ENCODE assay signal across 8 cellular contexts in genomic region chr11:45921561-45922424, GRCh38. TPM values are rescaled to one million over a fixed set of nuclear protein-coding genes. Genes with fewer than 3 reads are reported as not detected.
DNase-seq lines count a peak whose midpoint lies in the region; ATAC-seq and TF ChIP-seq lines count a peak whose summit lies in the region.

No MANE protein-coding gene starts in this region.

- TF ChIP-seq CTCF in CD4-positive, alpha-beta T cell (IDR thresholded peaks at IDR 0.05): no peak
- TF ChIP-seq CTCF in kidney epithelial cell (IDR thresholded peaks at IDR 0.05; ENCODE audit: insufficient read depth, low read length, poor library complexity, severe bottlenecking) (no peak), transverse colon (IDR thresholded peaks at IDR 0.05) (no peak), HFFc6 (IDR thresholded peaks at IDR 0.05) (no peak)

- H3K36me3 Mint-ChIP-seq in CD4-positive, alpha-beta T cell (ENCODE audit: low read depth): peaks cover 9% of the 10 kb centered on the region
- peaks cover 7% of the 10 kb centered on the region for H3K36me3 Mint-ChIP-seq in activated T-helper 17 cell treated with anti-CD3 and anti-CD28 coated beads, Interleukin-2, amount 50 U/mL, for 72 hours (ENCODE audit: low read depth)
- no peaks in the 10 kb centered on the region for H3K36me3 Mint-ChIP-seq in HFFc6 (ENCODE audit: low read depth)

- 33 to 40% methylated on average over 6 to 40 of the region's 54 CpGs for WGBS in transverse colon (ENCODE audit: low coverage in 1 of 2), 2 donors

- CTCF ChIA-PET in CD4-positive, alpha-beta T cell (lab: Charles Lee): no interaction called here

- POLR2A ChIA-PET in CD4-positive, alpha-beta T cell (lab: Charles Lee): no interaction called here

- H3K4me1 ChIP-seq in transverse colon: peaks cover 11 to 27% (median 24%) of the 10 kb centered on the region in 4 donors

- peak overlapping the region; percentile 63 for H3K27ac Mint-ChIP-seq in CD4-positive, alpha-beta T cell
- no peak overlapping the region for H3K27ac Mint-ChIP-seq in activated T-helper 17 cell treated with anti-CD3 and anti-CD28 coated beads, Interleukin-2, amount 50 U/mL, for 72 hours
- H3K27ac Mint-ChIP-seq in HFFc6: no peak overlapping the region

- intact Hi-C loops in CD4-positive, alpha-beta T cell (cut with DNase I, micrococcal nuclease): no loop called here
- intact Hi-C loops in transverse colon (cut with DNase I; ENCODE audit: low total_unique reads): no loop called here

- peaks cover 4% of the 10 kb centered on the region for H3K27me3 ChIP-seq in CD4-positive, alpha-beta T cell (ENCODE audit: control insufficient read depth, insufficient read depth, low read length)
- H3K27me3 ChIP-seq in kidney epithelial cell (ENCODE audit: control insufficient read depth, insufficient read depth, low read length): peaks cover 39% of the 10 kb centered on the region
- H3K27me3 ChIP-seq in transverse colon: peaks cover 35% of the 10 kb centered on the region

- no peak overlapping the region for H3K27ac ChIP-seq in CD4-positive, alpha-beta T cell (ENCODE audit: low read depth, low read length)
- peak overlapping the region in 2 of 4 donors; percentile 21 to 29 for H3K27ac ChIP-seq in transverse colon

- peaks cover 50% of the 10 kb centered on the region for H3K4me1 Mint-ChIP-seq in CD4-positive, alpha-beta T cell (ENCODE audit: low read depth)
- peaks cover 3% of the 10 kb centered on the region for H3K4me1 Mint-ChIP-seq in activated T-helper 17 cell treated with anti-CD3 and anti-CD28 coated beads, Interleukin-2, amount 50 U/mL, for 72 hours
- H3K4me1 Mint-ChIP-seq in HFFc6 (ENCODE audit: low read depth): peaks cover 11% of the 10 kb centered on the region

- no peak for DNase-seq in CD4-positive, alpha-beta T cell
- peak; percentile 87 to 92 (median 90) for DNase-seq in NCI-H1417 (lab: John Stamatoyannopoulos, UW)
- DNase-seq in kidney epithelial cell (ENCODE audit: low read depth): no peak
- peak; percentile 53 for DNase-seq in transverse colon
- DNase-seq in HFFc6: no peak
- no peak for DNase-seq in DMS114 treated with DMSO at 0.1 percent for 48 hours (lab: John Stamatoyannopoulos, UW; ENCODE audit: unreplicated experiment)

- H3K4me3 Mint-ChIP-seq in CD4-positive, alpha-beta T cell: peak overlapping the region; percentile 99
- peak overlapping the region; percentile 56 for H3K4me3 Mint-ChIP-seq in activated T-helper 17 cell treated with anti-CD3 and anti-CD28 coated beads, Interleukin-2, amount 50 U/mL, for 72 hours
- H3K4me3 Mint-ChIP-seq in HFFc6: no peak overlapping the region

- H3K9me3 ChIP-seq in CD4-positive, alpha-beta T cell (ENCODE audit: control insufficient read depth, low read length): no peaks in the 10 kb centered on the region
- no peaks in the 10 kb centered on the region for H3K9me3 ChIP-seq in transverse colon

- H3K4me3 ChIP-seq in kidney epithelial cell (ENCODE audit: low read depth, low read length) (peak overlapping the region; percentile 14), transverse colon (peak overlapping the region; percentile 13 to 56 (median 38))

- ATAC-seq in CD4-positive, alpha-beta T cell (ENCODE audit: poor library complexity): no peak
- ATAC-seq in activated T-helper 17 cell treated with anti-CD3 and anti-CD28 coated beads, Interleukin-2, amount 50 U/mL, for 72 hours (replicated peaks): no peak
- ATAC-seq in HG02642 (IDR thresholded peaks at IDR 0.05; ENCODE audit: poor library complexity, unreplicated experiment): no peak

- TF ChIP-seq EP300 in transverse colon (IDR thresholded peaks at IDR 0.05; ENCODE audit: low read depth): no peak

- no peaks in the 10 kb centered on the region for H3K9me3 Mint-ChIP-seq in CD4-positive, alpha-beta T cell
- H3K9me3 Mint-ChIP-seq in activated T-helper 17 cell treated with anti-CD3 and anti-CD28 coated beads, Interleukin-2, amount 50 U/mL, for 72 hours: no peaks in the 10 kb centered on the region
- H3K9me3 Mint-ChIP-seq in HFFc6: no peaks in the 10 kb centered on the region

- H3K36me3 ChIP-seq in kidney epithelial cell (ENCODE audit: control insufficient read depth, insufficient read depth, low read length) (no peaks in the 10 kb centered on the region), transverse colon (no peaks in the 10 kb centered on the region)

- no peak for TF ChIP-seq POLR2A in transverse colon (IDR thresholded peaks at IDR 0.05)

- in situ Hi-C loops in transverse colon (cut with MboI; ENCODE audit: low pct_ligation_motif_present in 1 of 4, low pct_unique_long_range_greater_than_20kb in 1 of 4, low sequenced_read_pairs in 3 of 4): no loop called here

- peaks cover 14% of the 10 kb centered on the region for H3K27me3 Mint-ChIP-seq in CD4-positive, alpha-beta T cell
- no peaks in the 10 kb centered on the region for H3K27me3 Mint-ChIP-seq in activated T-helper 17 cell treated with anti-CD3 and anti-CD28 coated beads, Interleukin-2, amount 50 U/mL, for 72 hours
- peaks cover 34% of the 10 kb centered on the region for H3K27me3 Mint-ChIP-seq in HFFc6 (ENCODE audit: insufficient read depth)

RNA-seq across cellular contexts. Expression of gene LARGE2, which starts 0.7 kb away (rescaled TPM):
- 1 to 10 TPM; 2.7 to 3.5 TPM for total RNA-seq in CD4-positive, alpha-beta T cell
- 1 to 10 TPM in 1 of 2 donors, under 1 TPM in 1; 0.80 to 1.8 TPM for total RNA-seq in activated T-helper 17 cell treated with anti-CD3 and anti-CD28 coated beads, Interleukin-2, amount 50 U/mL, for 72 hours
- total RNA-seq in kidney epithelial cell: 10.9 and 11.2 TPM in 2 replicates
- 1 to 10 TPM in 1 of 4 donors, under 1 TPM in 2, not detected in 1; 0.55 to 1.3 (median 0.60) TPM for total RNA-seq in transverse colon
- total RNA-seq in HFFc6 (2021; fragmentation: NEBNext Ultra II Directional; extraction: Animal tissue kit (Norgen Biotek cat#: 25700)): not detected

RNA-seq across cellular contexts. Expression of gene PEX16, which starts 4.1 kb away (rescaled TPM):
- total RNA-seq in CD4-positive, alpha-beta T cell: 10 to 100 TPM; 56.3 to 62.0 TPM
- 10 to 100 TPM; 27.9 to 45.4 TPM for total RNA-seq in activated T-helper 17 cell treated with anti-CD3 and anti-CD28 coated beads, Interleukin-2, amount 50 U/mL, for 72 hours
- 37.4 and 52.0 TPM in 2 replicates for total RNA-seq in kidney epithelial cell
- total RNA-seq in transverse colon: 100 to 1,000 TPM in 1 of 4 donors, 10 to 100 TPM in 3; 31.3 to 111 (median 51.9) TPM
- total RNA-seq in HFFc6 (2021; fragmentation: NEBNext Ultra II Directional; extraction: Animal tissue kit (Norgen Biotek cat#: 25700)): 10 to 100 TPM; 23.4 to 27.2 (median 25.9) TPM

RNA-seq across cellular contexts. Expression of gene FREY1, which starts 14.7 kb away (rescaled TPM):
- total RNA-seq in CD4-positive, alpha-beta T cell: 1 to 10 TPM; 5.7 to 6.0 TPM
- 1 to 10 TPM; 1.8 to 2.7 TPM for total RNA-seq in activated T-helper 17 cell treated with anti-CD3 and anti-CD28 coated beads, Interleukin-2, amount 50 U/mL, for 72 hours
- total RNA-seq in kidney epithelial cell (not detected in 2 replicates), transverse colon (1 to 10 TPM in 1 of 4 donors, under 1 TPM in 1, not detected in 2; 0.82 to 2.7 TPM)
- total RNA-seq in HFFc6 (2021; fragmentation: NEBNext Ultra II Directional; extraction: Animal tissue kit (Norgen Biotek cat#: 25700)): under 1 TPM; 0.38 to 0.74 (median 0.68) TPM

RNA-seq across cellular contexts. Expression of gene MAPK8IP1, which starts 36.3 kb away (rescaled TPM):
- 1 to 10 TPM; 2.3 to 2.4 TPM for total RNA-seq in CD4-positive, alpha-beta T cell
- under 1 TPM; 0.65 to 0.93 TPM for total RNA-seq in activated T-helper 17 cell treated with anti-CD3 and anti-CD28 coated beads, Interleukin-2, amount 50 U/mL, for 72 hours
- 13.2 and 14.8 TPM in 2 replicates for total RNA-seq in kidney epithelial cell
- 10 to 100 TPM in 1 of 4 donors, 1 to 10 TPM in 3; 1.9 to 11.1 (median 2.6) TPM for total RNA-seq in transverse colon
- total RNA-seq in HFFc6 (2021; fragmentation: NEBNext Ultra II Directional; extraction: Animal tissue kit (Norgen Biotek cat#: 25700)): 10 to 100 TPM in 1 of 6 experiments, 1 to 10 TPM in 5; 7.4 to 10.0 (median 8.7) TPM

Comparison
In these comparisons a context has a peak if more than half of its experiments do, and no peak if none do; other contexts are left out.
1. DNase-seq: peak in NCI-H1417 (3 of 3) and transverse colon (single experiment); none in CD4-positive, alpha-beta T cell (0 of 10), kidney epithelial cell (single experiment), HFFc6 (single experiment) and DMS114 treated with DMSO at 0.1 percent for 48 hours (single experiment).